17 cellular contexts compared by ENCODE assay signal in the genomic region with DNA sequence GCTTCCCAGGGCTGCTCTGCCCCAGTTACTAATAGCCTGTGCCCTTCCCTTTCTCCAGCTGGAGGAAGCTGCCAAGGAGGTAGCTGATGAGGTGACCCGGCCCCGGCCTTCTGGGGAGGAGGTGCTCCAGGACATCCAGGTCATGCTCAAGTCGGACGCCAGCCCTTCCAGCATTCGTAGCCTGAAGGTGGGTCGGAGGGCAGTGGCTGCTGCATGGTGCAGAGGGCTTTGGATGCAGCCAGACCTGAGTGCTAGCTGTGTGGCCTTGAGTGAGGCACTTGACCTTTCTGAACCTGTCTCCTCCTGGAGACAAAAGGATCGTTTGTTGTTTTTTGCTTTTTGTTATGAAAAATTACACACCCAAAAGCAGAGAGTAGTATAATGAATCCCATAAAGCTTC.
"Had no signal": no experiment of that assay in that cellular context is flagged by ENCODE, and none has a peak within 500 bp of the region (broad histone marks: within the 10 kb centered on the region; RNA-seq: fewer than 3 reads in every experiment).

No MANE protein-coding gene starts in this region.

- H3K4me3 Mint-ChIP-seq: activated naive CD8-positive, alpha-beta T cell treated with anti-CD3 and anti-CD28 coated beads for 36 hours; nephron progenitor cell had no signal

- H3K27me3 Mint-ChIP-seq: activated naive CD8-positive, alpha-beta T cell treated with anti-CD3 and anti-CD28 coated beads for 36 hours had no signal

- H3K27ac Mint-ChIP-seq: activated naive CD8-positive, alpha-beta T cell treated with anti-CD3 and anti-CD28 coated beads for 36 hours had no signal

- ATAC-seq: sciatic nerve had no signal

- H3K27me3 ChIP-seq: esophagus squamous epithelium, stomach, testis, upper lobe of left lung had no signal

- H3K9me3 Mint-ChIP-seq: activated naive CD8-positive, alpha-beta T cell treated with anti-CD3 and anti-CD28 coated beads for 36 hours; nephron progenitor cell had no signal

- H3K27ac ChIP-seq: coronary artery, esophagus squamous epithelium, stomach, testis, upper lobe of left lung had no signal

- DNase-seq: activated CD4-positive, CD25-positive, alpha-beta regulatory T cell treated with anti-CD3 and anti-CD28 coated beads, Interleukin-2, amount 50 U/mL, for 72 hours; activated CD8-positive, alpha-beta memory T cell treated with anti-CD3 and anti-CD28 coated beads, Interleukin-2, amount 50 U/mL, for 4 hours; activated gamma-delta T cell; activated naive CD8-positive, alpha-beta T cell treated with anti-CD3 and anti-CD28 coated beads for 36 hours; activated T-cell treated with anti-CD3 and anti-CD28 coated beads, Interleukin-2, amount 50 U/mL, for 48 hours; amygdala; central memory CD4-positive, alpha-beta T cell; esophagus squamous epithelium; glutamatergic neuron; kidney glomerular epithelial cell; nephron progenitor cell; stomach; T-helper 1 cell; testis; upper lobe of left lung had no signal

- H3K9me3 ChIP-seq: esophagus squamous epithelium, stomach, testis, upper lobe of left lung had no signal

- H3K4me3 ChIP-seq: coronary artery, esophagus squamous epithelium, stomach, testis, upper lobe of left lung had no signal
